23 cellular contexts compared by ENCODE assay signal in genomic region chr2:122634920-122635319, GRCh38.
A peak's percentile ranks its signal among the peaks of the same experiment; 100 is the strongest.
DNase-seq lines count a peak whose midpoint lies in the region; ATAC-seq, FAIRE-seq and TF ChIP-seq lines count a peak whose summit lies in the region.
"Had no signal": no experiment of that assay in that cellular context is flagged by ENCODE, and none has a peak within 500 bp of the region (broad histone marks: within the 10 kb centered on the region; RNA-seq: fewer than 3 reads in every experiment).

No MANE protein-coding gene starts in this region.

- H3K4me1 ChIP-seq in astrocyte (ENCODE audit: insufficient read depth, low read length) (peaks cover 3% of the 10 kb centered on the region), skeletal muscle satellite cell (ENCODE audit: control insufficient read depth, insufficient read depth, low read length) (peaks cover 30% of the 10 kb centered on the region), upper lobe of right lung (no peaks in the 10 kb centered on the region)
- H3K4me1 ChIP-seq: BE2C had no signal

- H3K36me3 ChIP-seq in astrocyte (ENCODE audit: insufficient read depth, low read length) (no peaks in the 10 kb centered on the region), skeletal muscle satellite cell (ENCODE audit: insufficient read depth, low read length) (no peaks in the 10 kb centered on the region), upper lobe of right lung (no peaks in the 10 kb centered on the region)
- H3K36me3 ChIP-seq: BE2C had no signal

- H3K27me3 ChIP-seq in astrocyte (ENCODE audit: insufficient read depth, low read length) (no peaks in the 10 kb centered on the region), skeletal muscle satellite cell (ENCODE audit: control insufficient read depth, insufficient read depth, low read length) (no peaks in the 10 kb centered on the region), upper lobe of right lung (no peaks in the 10 kb centered on the region)
- H3K27me3 ChIP-seq: BE2C had no signal

- H3K9me3 Mint-ChIP-seq in HFFc6, result peaks cover 14% of the 10 kb centered on the region
- H3K9me3 Mint-ChIP-seq in astrocyte (ENCODE audit: unreplicated experiment), result no peaks in the 10 kb centered on the region
- H3K9me3 Mint-ChIP-seq in mesothelial cell of epicardium, result no peaks in the 10 kb centered on the region
- peaks cover 2% of the 10 kb centered on the region for H3K9me3 Mint-ChIP-seq in activated CD4-positive, alpha-beta T cell treated with anti-CD3 and anti-CD28 coated beads, Interleukin-2, amount 10 ng/mL, durations not matched to agents 7 days and 5 days
- H3K9me3 Mint-ChIP-seq: GM23338, H9 had no signal

- no peak overlapping the region for H3K4me2 ChIP-seq in astrocyte (ENCODE audit: low read length)
- H3K4me2 ChIP-seq in skeletal muscle satellite cell (ENCODE audit: low read length), result peak overlapping the region; percentile 38
- H3K4me2 ChIP-seq: GM23338 had no signal

- CTCF ChIA-PET in activated CD4-positive, alpha-beta T cell treated with anti-CD3 and anti-CD28 coated beads, Interleukin-2, amount 10 ng/mL, durations not matched to agents 7 days and 5 days (lab: Charles Lee), result no interaction called here

- TF ChIP-seq CTCF in HFFc6 (IDR thresholded peaks at IDR 0.05) (no peak), astrocyte (IDR thresholded peaks at IDR 0.05; ENCODE audit: insufficient read depth, low read depth, low read length) (no peak), mesothelial cell of epicardium (IDR thresholded peaks at IDR 0.05; ENCODE audit: unreplicated experiment) (no peak), upper lobe of right lung (IDR thresholded peaks at IDR 0.05) (no peak)

- no peaks in the 10 kb centered on the region for H3K79me2 ChIP-seq in astrocyte (ENCODE audit: insufficient read depth, low read length)

- H3K4me3 ChIP-seq in astrocyte (ENCODE audit: insufficient read depth, low read depth, low read length) (no peak overlapping the region), skeletal muscle satellite cell (ENCODE audit: low read length) (no peak overlapping the region), upper lobe of right lung (no peak overlapping the region)
- H3K4me3 ChIP-seq: GM23338 had no signal

- peaks cover 14% of the 10 kb centered on the region; the same call in 1 of the 2 replicates for H3K4me1 Mint-ChIP-seq in HFFc6 (ENCODE audit: low read depth)
- peaks cover 20% of the 10 kb centered on the region for H3K4me1 Mint-ChIP-seq in astrocyte (ENCODE audit: low read depth, unreplicated experiment)
- H3K4me1 Mint-ChIP-seq in mesothelial cell of epicardium, result peaks cover 36% of the 10 kb centered on the region
- H3K4me1 Mint-ChIP-seq in activated CD4-positive, alpha-beta T cell treated with anti-CD3 and anti-CD28 coated beads, Interleukin-2, amount 10 ng/mL, durations not matched to agents 7 days and 5 days, result no peaks in the 10 kb centered on the region
- H3K4me1 Mint-ChIP-seq: CD14-positive monocyte, IgD-negative memory B cell had no signal

- H4K20me1 ChIP-seq in astrocyte (ENCODE audit: insufficient read depth, low read length), result no peaks in the 10 kb centered on the region

- H3K36me3 Mint-ChIP-seq in HFFc6 (ENCODE audit: low read depth), result no peaks in the 10 kb centered on the region; the same call in 1 of the 2 replicates
- no peaks in the 10 kb centered on the region for H3K36me3 Mint-ChIP-seq in astrocyte (ENCODE audit: low read depth, unreplicated experiment)
- no peaks in the 10 kb centered on the region for H3K36me3 Mint-ChIP-seq in mesothelial cell of epicardium
- no peaks in the 10 kb centered on the region for H3K36me3 Mint-ChIP-seq in activated CD4-positive, alpha-beta T cell treated with anti-CD3 and anti-CD28 coated beads, Interleukin-2, amount 10 ng/mL, durations not matched to agents 7 days and 5 days (ENCODE audit: low read depth)
- H3K36me3 Mint-ChIP-seq: CD14-positive monocyte, IgD-negative memory B cell had no signal

- H3K27me3 Mint-ChIP-seq in HFFc6 (ENCODE audit: insufficient read depth) (peaks cover 3% of the 10 kb centered on the region; the same call in 1 of the 2 replicates), astrocyte (ENCODE audit: low read depth, unreplicated experiment) (no peaks in the 10 kb centered on the region), mesothelial cell of epicardium (ENCODE audit: low read depth) (no peaks in the 10 kb centered on the region)
- no peaks in the 10 kb centered on the region for H3K27me3 Mint-ChIP-seq in activated CD4-positive, alpha-beta T cell treated with anti-CD3 and anti-CD28 coated beads, Interleukin-2, amount 10 ng/mL, durations not matched to agents 7 days and 5 days
- H3K27me3 Mint-ChIP-seq: IgD-negative memory B cell had no signal

- peak overlapping the region; percentile 43 for H3K27ac ChIP-seq in astrocyte (ENCODE audit: low read depth, low read length)
- H3K27ac ChIP-seq in upper lobe of right lung, result no peak overlapping the region

- no peak overlapping the region for H2AFZ ChIP-seq in astrocyte (ENCODE audit: low read depth, low read length)

- H3K9ac ChIP-seq in astrocyte (ENCODE audit: low read length) (no peak overlapping the region), skeletal muscle satellite cell (ENCODE audit: low read depth, low read length) (peak overlapping the region; percentile 38)

- no peak for FAIRE-seq in astrocyte (lab: Jason Lieb, UNC)
- FAIRE-seq: GM12892 had no signal

- H3K9me3 ChIP-seq in astrocyte (ENCODE audit: insufficient read depth, low read depth, low read length), result no peaks in the 10 kb centered on the region
- no peaks in the 10 kb centered on the region for H3K9me3 ChIP-seq in skeletal muscle satellite cell (replicated peaks; ENCODE audit: low read length)
- no peaks in the 10 kb centered on the region for H3K9me3 ChIP-seq in upper lobe of right lung
- H3K9me3 ChIP-seq: BE2C had no signal

- POLR2A ChIA-PET in activated CD4-positive, alpha-beta T cell treated with anti-CD3 and anti-CD28 coated beads, Interleukin-2, amount 10 ng/mL, durations not matched to agents 7 days and 5 days (lab: Charles Lee), result no interaction called here

- H3K27ac Mint-ChIP-seq in HFFc6, result peak overlapping the region; percentile 52; the same call in 1 of the 2 replicates
- peak overlapping the region; percentile 97 for H3K27ac Mint-ChIP-seq in astrocyte (ENCODE audit: unreplicated experiment)
- peak overlapping the region; percentile 87 for H3K27ac Mint-ChIP-seq in mesothelial cell of epicardium
- H3K27ac Mint-ChIP-seq in activated CD4-positive, alpha-beta T cell treated with anti-CD3 and anti-CD28 coated beads, Interleukin-2, amount 10 ng/mL, durations not matched to agents 7 days and 5 days, result no peak overlapping the region
- H3K27ac Mint-ChIP-seq: CD14-positive monocyte, H9, IgD-negative memory B cell had no signal

- intact Hi-C loops in upper lobe of right lung (cut with DNase I), result no loop called here

- H3K4me3 Mint-ChIP-seq in HFFc6 (no peak overlapping the region; the same call in 1 of the 2 replicates), astrocyte (ENCODE audit: unreplicated experiment) (peak overlapping the region; percentile 30), mesothelial cell of epicardium (no peak overlapping the region)
- H3K4me3 Mint-ChIP-seq in activated CD4-positive, alpha-beta T cell treated with anti-CD3 and anti-CD28 coated beads, Interleukin-2, amount 10 ng/mL, durations not matched to agents 7 days and 5 days, result no peak overlapping the region
- H3K4me3 Mint-ChIP-seq: CD14-positive monocyte, GM23338, H9, IgD-negative memory B cell had no signal

- DNase-seq in HFFc6 (no peak), astrocyte (ENCODE audit: low read depth) (no peak), mesothelial cell of epicardium (ENCODE audit: low spot score in 2 of 2, unreplicated experiment in 2 of 2) (no peak), upper lobe of right lung (no peak), SW 1271 (lab: John Stamatoyannopoulos, UW) (no peak)
- no peak for DNase-seq in activated CD4-positive, alpha-beta T cell treated with anti-CD3 and anti-CD28 coated beads, Interleukin-2, amount 10 ng/mL, durations not matched to agents 7 days and 5 days
- DNase-seq: BE2C, DMS153, DND-41, H9, NCI-H1092, NCI-H1417 treated with DMSO at 0.1 percent for 48 hours, NCI-H1694 treated with DMSO at 0.1 percent for 48 hours, NCI-H2081, NCI-H2227 treated with DMSO at 0.1 percent for 48 hours, NCI-H526 treated with DMSO at 0.1 percent for 48 hours, RPMI8226, SHP77 had no signal

- no peak for ATAC-seq in upper lobe of right lung
- ATAC-seq: GM23338 had no signal
